Comparison of ENCODE assay signal across 1 cellular context in genomic region chr12:112937741-112938719, GRCh38.
TF ChIP-seq lines count a peak whose summit lies in the region.

OAS3 (plus strand) TSS chr12:112938474; CDS start chr12:112938531, 57 bp downstream.

TF ChIP-seq in K562, 482 proteins besides CTCF, POLR2A, EP300 and RAD21 (continued from another document and continues in another):
- TF ChIP-seq, protein P1, sequence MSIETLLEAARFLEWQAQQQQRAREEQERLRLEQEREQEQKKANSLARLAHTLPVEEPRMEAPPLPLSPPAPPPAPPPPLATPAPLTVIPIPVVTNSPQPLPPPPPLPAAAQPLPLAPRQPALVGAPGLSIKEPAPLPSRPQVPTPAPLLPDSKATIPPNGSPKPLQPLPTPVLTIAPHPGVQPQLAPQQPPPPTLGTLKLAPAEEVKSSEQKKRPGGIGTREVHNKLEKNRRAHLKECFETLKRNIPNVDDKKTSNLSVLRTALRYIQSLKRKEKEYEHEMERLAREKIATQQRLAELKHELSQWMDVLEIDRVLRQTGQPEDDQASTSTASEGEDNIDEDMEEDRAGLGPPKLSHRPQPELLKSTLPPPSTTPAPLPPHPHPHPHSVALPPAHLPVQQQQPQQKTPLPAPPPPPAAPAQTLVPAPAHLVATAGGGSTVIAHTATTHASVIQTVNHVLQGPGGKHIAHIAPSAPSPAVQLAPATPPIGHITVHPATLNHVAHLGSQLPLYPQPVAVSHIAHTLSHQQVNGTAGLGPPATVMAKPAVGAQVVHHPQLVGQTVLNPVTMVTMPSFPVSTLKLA (conservative IDR thresholded peaks at IDR 0.05) = peak in 1 of 2 experiments; percentile 63; a peak in 1 of 4 replicates
- no peak for TF ChIP-seq TCF3 (CRISPR knock-in tag; IDR thresholded peaks at IDR 0.05)
- TF ChIP-seq FOXJ3 (CRISPR knock-in tag; IDR thresholded peaks at IDR 0.05) = no peak
- TF ChIP-seq, protein P2, sequence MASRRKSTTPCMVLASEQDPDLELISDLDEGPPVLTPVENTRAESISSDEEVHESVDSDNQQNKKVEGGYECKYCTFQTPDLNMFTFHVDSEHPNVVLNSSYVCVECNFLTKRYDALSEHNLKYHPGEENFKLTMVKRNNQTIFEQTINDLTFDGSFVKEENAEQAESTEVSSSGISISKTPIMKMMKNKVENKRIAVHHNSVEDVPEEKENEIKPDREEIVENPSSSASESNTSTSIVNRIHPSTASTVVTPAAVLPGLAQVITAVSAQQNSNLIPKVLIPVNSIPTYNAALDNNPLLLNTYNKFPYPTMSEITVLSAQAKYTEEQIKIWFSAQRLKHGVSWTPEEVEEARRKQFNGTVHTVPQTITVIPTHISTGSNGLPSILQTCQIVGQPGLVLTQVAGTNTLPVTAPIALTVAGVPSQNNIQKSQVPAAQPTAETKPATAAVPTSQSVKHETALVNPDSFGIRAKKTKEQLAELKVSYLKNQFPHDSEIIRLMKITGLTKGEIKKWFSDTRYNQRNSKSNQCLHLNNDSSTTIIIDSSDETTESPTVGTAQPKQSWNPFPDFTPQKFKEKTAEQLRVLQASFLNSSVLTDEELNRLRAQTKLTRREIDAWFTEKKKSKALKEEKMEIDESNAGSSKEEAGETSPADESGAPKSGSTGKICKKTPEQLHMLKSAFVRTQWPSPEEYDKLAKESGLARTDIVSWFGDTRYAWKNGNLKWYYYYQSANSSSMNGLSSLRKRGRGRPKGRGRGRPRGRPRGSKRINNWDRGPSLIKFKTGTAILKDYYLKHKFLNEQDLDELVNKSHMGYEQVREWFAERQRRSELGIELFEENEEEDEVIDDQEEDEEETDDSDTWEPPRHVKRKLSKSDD (conservative IDR thresholded peaks at IDR 0.05; ENCODE audit: low read length) = no peak
- no peak for TF ChIP-seq GTF2F1 (IDR thresholded peaks at IDR 0.05; ENCODE audit: low read depth, low read length)
- no peak for TF ChIP-seq NCOR1 (IDR thresholded peaks at IDR 0.05)
- no peak for TF ChIP-seq ZSCAN32 (CRISPR knock-in tag; IDR thresholded peaks at IDR 0.05)
- peak; percentile 52 for TF ChIP-seq SAP30 (IDR thresholded peaks at IDR 0.05; ENCODE audit: borderline replicate concordance, insufficient read depth, low read depth, low read length, poor library complexity, severe bottlenecking)
- TF ChIP-seq, protein P3, sequence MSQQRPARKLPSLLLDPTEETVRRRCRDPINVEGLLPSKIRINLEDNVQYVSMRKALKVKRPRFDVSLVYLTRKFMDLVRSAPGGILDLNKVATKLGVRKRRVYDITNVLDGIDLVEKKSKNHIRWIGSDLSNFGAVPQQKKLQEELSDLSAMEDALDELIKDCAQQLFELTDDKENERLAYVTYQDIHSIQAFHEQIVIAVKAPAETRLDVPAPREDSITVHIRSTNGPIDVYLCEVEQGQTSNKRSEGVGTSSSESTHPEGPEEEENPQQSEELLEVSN (IDR thresholded peaks at IDR 0.05; ENCODE audit: borderline replicate concordance in 1 of 2, extremely low read depth in 1 of 2, insufficient read depth in 1 of 2, insufficient read length in 1 of 2, low read depth in 1 of 2, low read length in 1 of 2, poor library complexity in 1 of 2, severe bottlenecking in 1 of 2) = peak; percentile 62 to 88
- no peak for TF ChIP-seq FOXA3 (CRISPR knock-in tag; conservative IDR thresholded peaks at IDR 0.05 in 1 of 2, IDR thresholded peaks at IDR 0.05 in 1 of 2)
- peak; percentile 65; the same call in 1 of the 2 replicates for TF ChIP-seq MTA3 (IDR thresholded peaks at IDR 0.05; ENCODE audit: borderline replicate concordance)
- no peak for TF ChIP-seq ZEB2 (IDR thresholded peaks at IDR 0.05)
- TF ChIP-seq NFYB (IDR thresholded peaks at IDR 0.05; ENCODE audit: extremely low read depth, insufficient read length) = no peak
- TF ChIP-seq THRA (IDR thresholded peaks at IDR 0.05) = no peak
- TF ChIP-seq GABPB1 (CRISPR knock-in tag; IDR thresholded peaks at IDR 0.05) = peak; percentile 54; the same call in 1 of the 2 replicates
- no peak for TF ChIP-seq ZNF444 (CRISPR knock-in tag; IDR thresholded peaks at IDR 0.05)
- no peak for TF ChIP-seq ERF (CRISPR knock-in tag; IDR thresholded peaks at IDR 0.05)
- TF ChIP-seq, protein P4, sequence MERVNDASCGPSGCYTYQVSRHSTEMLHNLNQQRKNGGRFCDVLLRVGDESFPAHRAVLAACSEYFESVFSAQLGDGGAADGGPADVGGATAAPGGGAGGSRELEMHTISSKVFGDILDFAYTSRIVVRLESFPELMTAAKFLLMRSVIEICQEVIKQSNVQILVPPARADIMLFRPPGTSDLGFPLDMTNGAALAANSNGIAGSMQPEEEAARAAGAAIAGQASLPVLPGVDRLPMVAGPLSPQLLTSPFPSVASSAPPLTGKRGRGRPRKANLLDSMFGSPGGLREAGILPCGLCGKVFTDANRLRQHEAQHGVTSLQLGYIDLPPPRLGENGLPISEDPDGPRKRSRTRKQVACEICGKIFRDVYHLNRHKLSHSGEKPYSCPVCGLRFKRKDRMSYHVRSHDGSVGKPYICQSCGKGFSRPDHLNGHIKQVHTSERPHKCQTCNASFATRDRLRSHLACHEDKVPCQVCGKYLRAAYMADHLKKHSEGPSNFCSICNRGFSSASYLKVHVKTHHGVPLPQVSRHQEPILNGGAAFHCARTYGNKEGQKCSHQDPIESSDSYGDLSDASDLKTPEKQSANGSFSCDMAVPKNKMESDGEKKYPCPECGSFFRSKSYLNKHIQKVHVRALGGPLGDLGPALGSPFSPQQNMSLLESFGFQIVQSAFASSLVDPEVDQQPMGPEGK (CRISPR knock-in tag; IDR thresholded peaks at IDR 0.05; ENCODE audit: borderline replicate concordance) = no peak
- no peak for TF ChIP-seq ZNF644 (tag; IDR thresholded peaks at IDR 0.05; ENCODE audit: low read depth)
- TF ChIP-seq, protein P5, sequence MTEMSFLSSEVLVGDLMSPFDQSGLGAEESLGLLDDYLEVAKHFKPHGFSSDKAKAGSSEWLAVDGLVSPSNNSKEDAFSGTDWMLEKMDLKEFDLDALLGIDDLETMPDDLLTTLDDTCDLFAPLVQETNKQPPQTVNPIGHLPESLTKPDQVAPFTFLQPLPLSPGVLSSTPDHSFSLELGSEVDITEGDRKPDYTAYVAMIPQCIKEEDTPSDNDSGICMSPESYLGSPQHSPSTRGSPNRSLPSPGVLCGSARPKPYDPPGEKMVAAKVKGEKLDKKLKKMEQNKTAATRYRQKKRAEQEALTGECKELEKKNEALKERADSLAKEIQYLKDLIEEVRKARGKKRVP (CRISPR knock-in tag; IDR thresholded peaks at IDR 0.05) = no peak
- no peak for TF ChIP-seq ETS2 (tag; IDR thresholded peaks at IDR 0.05; ENCODE audit: borderline replicate concordance, poor library complexity, severe bottlenecking)
- TF ChIP-seq ZNF583 (CRISPR knock-in tag; IDR thresholded peaks at IDR 0.05) = no peak
- TF ChIP-seq, protein P6, sequence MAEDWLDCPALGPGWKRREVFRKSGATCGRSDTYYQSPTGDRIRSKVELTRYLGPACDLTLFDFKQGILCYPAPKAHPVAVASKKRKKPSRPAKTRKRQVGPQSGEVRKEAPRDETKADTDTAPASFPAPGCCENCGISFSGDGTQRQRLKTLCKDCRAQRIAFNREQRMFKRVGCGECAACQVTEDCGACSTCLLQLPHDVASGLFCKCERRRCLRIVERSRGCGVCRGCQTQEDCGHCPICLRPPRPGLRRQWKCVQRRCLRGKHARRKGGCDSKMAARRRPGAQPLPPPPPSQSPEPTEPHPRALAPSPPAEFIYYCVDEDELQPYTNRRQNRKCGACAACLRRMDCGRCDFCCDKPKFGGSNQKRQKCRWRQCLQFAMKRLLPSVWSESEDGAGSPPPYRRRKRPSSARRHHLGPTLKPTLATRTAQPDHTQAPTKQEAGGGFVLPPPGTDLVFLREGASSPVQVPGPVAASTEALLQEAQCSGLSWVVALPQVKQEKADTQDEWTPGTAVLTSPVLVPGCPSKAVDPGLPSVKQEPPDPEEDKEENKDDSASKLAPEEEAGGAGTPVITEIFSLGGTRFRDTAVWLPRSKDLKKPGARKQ (CRISPR knock-in tag; IDR thresholded peaks at IDR 0.05) = no peak
- peak; percentile 94 for TF ChIP-seq ELF1 (tag; IDR thresholded peaks at IDR 0.05)
- TF ChIP-seq SRSF1 (IDR thresholded peaks at IDR 0.05; ENCODE audit: low read depth, low read length) = no peak
- TF ChIP-seq MTF1 (CRISPR knock-in tag; IDR thresholded peaks at IDR 0.05; ENCODE audit: borderline replicate concordance) = no peak
- TF ChIP-seq TRIM28 (IDR thresholded peaks at IDR 0.05) = no peak
- no peak for TF ChIP-seq NFE2 (IDR thresholded peaks at IDR 0.05; ENCODE audit: low read depth)
- TF ChIP-seq STAG1 (CRISPR knock-in tag; IDR thresholded peaks at IDR 0.05; ENCODE audit: borderline replicate concordance) = no peak
- TF ChIP-seq RBM39 (optimal IDR thresholded peaks at IDR 0.05; ENCODE audit: low read depth, low read length) = no peak
- no peak for TF ChIP-seq TEAD2 (tag; IDR thresholded peaks at IDR 0.05)
- TF ChIP-seq, protein P7, sequence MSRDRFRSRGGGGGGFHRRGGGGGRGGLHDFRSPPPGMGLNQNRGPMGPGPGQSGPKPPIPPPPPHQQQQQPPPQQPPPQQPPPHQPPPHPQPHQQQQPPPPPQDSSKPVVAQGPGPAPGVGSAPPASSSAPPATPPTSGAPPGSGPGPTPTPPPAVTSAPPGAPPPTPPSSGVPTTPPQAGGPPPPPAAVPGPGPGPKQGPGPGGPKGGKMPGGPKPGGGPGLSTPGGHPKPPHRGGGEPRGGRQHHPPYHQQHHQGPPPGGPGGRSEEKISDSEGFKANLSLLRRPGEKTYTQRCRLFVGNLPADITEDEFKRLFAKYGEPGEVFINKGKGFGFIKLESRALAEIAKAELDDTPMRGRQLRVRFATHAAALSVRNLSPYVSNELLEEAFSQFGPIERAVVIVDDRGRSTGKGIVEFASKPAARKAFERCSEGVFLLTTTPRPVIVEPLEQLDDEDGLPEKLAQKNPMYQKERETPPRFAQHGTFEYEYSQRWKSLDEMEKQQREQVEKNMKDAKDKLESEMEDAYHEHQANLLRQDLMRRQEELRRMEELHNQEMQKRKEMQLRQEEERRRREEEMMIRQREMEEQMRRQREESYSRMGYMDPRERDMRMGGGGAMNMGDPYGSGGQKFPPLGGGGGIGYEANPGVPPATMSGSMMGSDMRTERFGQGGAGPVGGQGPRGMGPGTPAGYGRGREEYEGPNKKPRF (IDR thresholded peaks at IDR 0.05; ENCODE audit: low read depth, low read length) = no peak
- TF ChIP-seq ZNF436 (CRISPR knock-in tag; IDR thresholded peaks at IDR 0.05) = no peak
- TF ChIP-seq ZBTB17 (CRISPR knock-in tag; IDR thresholded peaks at IDR 0.05) = no peak
- TF ChIP-seq PHF20 (IDR thresholded peaks at IDR 0.05; ENCODE audit: partially characterized antibody) = peak; percentile 10
- no peak for TF ChIP-seq ZNF280A (IDR thresholded peaks at IDR 0.05; ENCODE audit: low read depth, partially characterized antibody)
- no peak for TF ChIP-seq FIP1L1 (IDR thresholded peaks at IDR 0.05; ENCODE audit: low read depth, low read length, poor library complexity, severe bottlenecking)
- peak; percentile 66; the same call in 1 of the 2 replicates for TF ChIP-seq MYC (IDR thresholded peaks at IDR 0.05; ENCODE audit: low read depth, low read length)
- no peak for TF ChIP-seq MYC (CRISPR knock-in tag; IDR thresholded peaks at IDR 0.05; ENCODE audit: borderline replicate concordance, low read depth)
- peak in 1 of 2 experiments; percentile 65; a peak in 1 of 4 replicates for TF ChIP-seq UBTF (IDR thresholded peaks at IDR 0.05; ENCODE audit: borderline replicate concordance in 1 of 2, low read depth in 2 of 2, low read length in 2 of 2)
- no peak for TF ChIP-seq HES1 (IDR thresholded peaks at IDR 0.05; ENCODE audit: low read depth)
- TF ChIP-seq, protein P8, sequence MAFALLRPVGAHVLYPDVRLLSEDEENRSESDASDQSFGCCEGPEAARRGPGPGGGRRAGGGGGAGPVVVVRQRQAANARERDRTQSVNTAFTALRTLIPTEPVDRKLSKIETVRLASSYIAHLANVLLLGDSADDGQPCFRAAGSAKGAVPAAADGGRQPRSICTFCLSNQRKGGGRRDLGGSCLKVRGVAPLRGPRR (CRISPR knock-in tag; IDR thresholded peaks at IDR 0.05) = no peak
- no peak for TF ChIP-seq TBL1XR1 (IDR thresholded peaks at IDR 0.05; ENCODE audit: low read length in 2 of 2)
- TF ChIP-seq TAL1 (IDR thresholded peaks at IDR 0.05) = no peak
